Comparison of ENCODE assay signal across 1 cellular context in the genomic region with DNA sequence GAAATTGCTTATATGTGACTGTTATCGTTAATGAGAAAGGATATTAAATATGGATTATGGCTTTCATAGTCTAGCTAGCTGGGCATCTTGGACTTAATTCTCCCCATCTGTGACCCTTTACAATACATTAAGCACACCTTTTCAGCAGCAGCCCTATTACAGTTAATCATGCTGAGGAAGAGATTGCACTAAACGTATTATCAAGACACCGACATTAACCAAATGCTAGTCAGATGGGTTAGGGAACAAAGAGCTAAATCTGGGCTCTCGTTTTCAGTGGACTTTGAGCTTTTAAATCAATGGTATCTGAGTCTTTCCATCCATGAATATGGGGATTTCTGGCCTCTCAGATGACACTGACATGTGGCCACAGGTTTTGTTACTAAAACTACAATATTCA.
TF ChIP-seq lines count a peak whose summit lies in the region.

No MANE protein-coding gene starts in this region.

TF ChIP-seq in GM12878, 131 proteins besides CTCF, POLR2A, EP300 and RAD21 (continued from another document):
- TF ChIP-seq CBX3 (IDR thresholded peaks at IDR 0.05; ENCODE audit: borderline replicate concordance, low read depth) (no peak), EGR1 (IDR thresholded peaks at IDR 0.05; ENCODE audit: borderline replicate concordance in 1 of 2, low read depth in 2 of 2, low read length in 2 of 2) (no peak)
